ENCODE assay signal across 17 cellular contexts in the genomic region with DNA sequence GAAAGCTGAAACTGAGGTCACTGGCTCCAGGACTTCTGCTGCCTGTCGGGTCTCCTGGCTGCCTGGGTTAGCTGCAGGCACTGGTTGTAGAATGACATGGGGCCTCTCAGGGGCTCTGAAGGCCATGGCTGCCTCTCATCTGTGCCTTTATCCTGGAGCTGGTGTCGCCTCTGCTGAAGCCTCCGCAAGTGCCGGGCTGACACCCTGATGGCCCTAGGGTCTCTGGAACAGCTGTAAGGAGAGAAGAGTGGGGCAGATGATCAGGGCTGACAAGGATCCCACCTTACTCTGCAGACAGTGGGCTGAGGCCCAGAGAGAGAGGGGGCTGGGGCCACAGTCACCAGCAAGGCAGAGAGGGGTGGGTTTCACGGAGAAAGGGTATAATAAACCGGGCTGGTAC. TPM values are rescaled to one million over a fixed set of nuclear protein-coding genes. Genes with fewer than 3 reads are reported as not detected.
DNase-seq lines count a peak whose midpoint lies in the region; TF ChIP-seq lines count a peak whose summit lies in the region.
"Had no signal": no experiment of that assay in that cellular context is flagged by ENCODE, and none has a peak within 500 bp of the region (broad histone marks: within the 10 kb centered on the region; RNA-seq: fewer than 3 reads in every experiment).

No MANE protein-coding gene starts in this region.

- H2AFZ ChIP-seq in mammary epithelial cell (ENCODE audit: low read depth, low read length) (no peak overlapping the region), trophoblast cell (ENCODE audit: insufficient read depth, low read length, poor library complexity) (no peak overlapping the region)

- no peak overlapping the region for H4K91ac ChIP-seq in trophoblast cell (ENCODE audit: low read depth, low read length)

- H3K4me3 Mint-ChIP-seq in MCF 10A (ENCODE audit: unreplicated experiment) (no peak overlapping the region), nephron progenitor cell (no peak overlapping the region)
- H3K4me3 Mint-ChIP-seq: CD4-positive, CD25-positive, alpha-beta regulatory T cell had no signal

- no peak overlapping the region for H4K8ac ChIP-seq in trophoblast cell (ENCODE audit: low read depth, low read length)

- H3K27me3 ChIP-seq in mammary epithelial cell (ENCODE audit: insufficient read depth, low read length) (no peaks in the 10 kb centered on the region), trophoblast cell (ENCODE audit: insufficient read depth, low read length) (no peaks in the 10 kb centered on the region)
- H3K27me3 ChIP-seq: BE2C had no signal

- H2BK12ac ChIP-seq in trophoblast cell (ENCODE audit: low read length) = no peak overlapping the region

- H3K4ac ChIP-seq in trophoblast cell (ENCODE audit: low read depth, low read length) = no peak overlapping the region

- dilution Hi-C loops in mammary epithelial cell (cut with HindIII; ENCODE audit: low sequenced_read_pairs) = no loop called here

- H4K20me1 ChIP-seq in mammary epithelial cell (ENCODE audit: insufficient read depth, low read length) = no peaks in the 10 kb centered on the region

- in situ Hi-C loops in mammary epithelial cell (cut with MboI; ENCODE audit: low sequenced_read_pairs in 2 of 2) = no loop called here

- no peak overlapping the region for H2BK120ac ChIP-seq in trophoblast cell (ENCODE audit: insufficient read depth, low read length, poor library complexity)

- H3K4me2 ChIP-seq in mammary epithelial cell (ENCODE audit: insufficient read depth, low read depth, low read length) (no peak overlapping the region), trophoblast cell (ENCODE audit: low read length) (no peak overlapping the region)

- intact Hi-C loops in MCF 10A (cut with micrococcal nuclease) = no loop called here
- intact Hi-C loops in mammary epithelial cell (cut with micrococcal nuclease) = no loop called here
- intact Hi-C loops in posterior vena cava (cut with DNase I) = no loop called here

- no peak overlapping the region for H2BK5ac ChIP-seq in trophoblast cell (ENCODE audit: low read depth, low read length, poor library complexity)

- POLR2A ChIA-PET in MCF 10A (lab: Yijun Ruan, JAX) = interaction anchor here (0.6 to 0.9 kb wide), 2 partner anchors 52 to 436 kb away, joined by 3 read pairs; no protein-coding TSS in a partner anchor

- H3K9me3 ChIP-seq in mammary epithelial cell (replicated peaks; ENCODE audit: insufficient read depth, low read length) (no peaks in the 10 kb centered on the region), trophoblast cell (ENCODE audit: insufficient read depth, low read depth, low read length) (no peaks in the 10 kb centered on the region)
- H3K9me3 ChIP-seq: BE2C, Caco-2 had no signal

- no peak overlapping the region for H2AK5ac ChIP-seq in trophoblast cell (ENCODE audit: low read length)

- DNase-seq in MCF 10A (ENCODE audit: unreplicated experiment) (no peak), mammary epithelial cell (no peak), AG08396 (ENCODE audit: low spot score) (peak; percentile 3), nephron progenitor cell (no peak), posterior vena cava (ENCODE audit: low spot score) (peak; percentile 43), trophoblast cell (no peak), EL (no peak), germinal center (ENCODE audit: low spot score) (no peak)
- DNase-seq: BE2C; C1 segment of cervical spinal cord; Caco-2; CD4-positive, CD25-positive, alpha-beta regulatory T cell; DMS153; DMS79; GF-D8; GOT3 had no signal

- CTCF ChIA-PET in MCF 10A (lab: Yijun Ruan, JAX) = no interaction called here
- CTCF ChIA-PET in mammary epithelial cell (lab: Charles Lee; ENCODE audit: low non-redundant PET) = no interaction called here

- no peak overlapping the region for H3K18ac ChIP-seq in trophoblast cell (ENCODE audit: low read length)

- no peak overlapping the region for H3K14ac ChIP-seq in trophoblast cell (ENCODE audit: low read length)

- H3K4me3 ChIP-seq in mammary epithelial cell (replicated peaks in 1 of 3; ENCODE audit: insufficient read depth in 1 of 3, low read depth in 2 of 3, low read length in 3 of 3) (no peak overlapping the region), trophoblast cell (ENCODE audit: low read depth, low read length) (no peak overlapping the region)

- no peaks in the 10 kb centered on the region for H3K36me3 ChIP-seq in mammary epithelial cell (ENCODE audit: insufficient read depth, low read length)
- no peaks in the 10 kb centered on the region for H3K36me3 ChIP-seq in trophoblast cell (ENCODE audit: control insufficient read depth in 1 of 2, insufficient read depth in 2 of 2, low read length in 2 of 2)
- H3K36me3 ChIP-seq: BE2C had no signal

- H3K4me1 ChIP-seq in mammary epithelial cell (ENCODE audit: insufficient read depth, low read length) (no peaks in the 10 kb centered on the region), trophoblast cell (ENCODE audit: control insufficient read depth in 1 of 2, insufficient read depth in 2 of 2, low read length in 2 of 2) (no peaks in the 10 kb centered on the region)
- H3K4me1 ChIP-seq: BE2C, Caco-2 had no signal

- no peak overlapping the region for H4K12ac ChIP-seq in trophoblast cell (ENCODE audit: low read depth, low read length)

- no peaks in the 10 kb centered on the region for H3K9me3 Mint-ChIP-seq in MCF 10A (ENCODE audit: unreplicated experiment)
- H3K9me3 Mint-ChIP-seq in nephron progenitor cell = no peaks in the 10 kb centered on the region
- H3K9me3 Mint-ChIP-seq: CD4-positive, CD25-positive, alpha-beta regulatory T cell had no signal

- 78% methylated on average over 6 of the region's 6 CpGs for WGBS in mammary epithelial cell (ENCODE audit: low coverage, missing lambda C conversion rate)
- WGBS in trophoblast cell (ENCODE audit: extremely low coverage, insufficient coverage, insufficient read length) = no CpG with 5 or more reads among the region's 6 CpGs

- no peaks in the 10 kb centered on the region for H3K36me3 Mint-ChIP-seq in MCF 10A (ENCODE audit: insufficient read depth, unreplicated experiment)
- peaks cover 4% of the 10 kb centered on the region for H3K36me3 Mint-ChIP-seq in nephron progenitor cell (ENCODE audit: low read depth)
- H3K36me3 Mint-ChIP-seq: CD4-positive, CD25-positive, alpha-beta regulatory T cell had no signal

- H3K27ac Mint-ChIP-seq in MCF 10A (ENCODE audit: low read depth, unreplicated experiment) (peak overlapping the region; percentile 52), nephron progenitor cell (peak overlapping the region; percentile 66)

- H3K4me1 Mint-ChIP-seq in MCF 10A (ENCODE audit: insufficient read depth, unreplicated experiment) (no peaks in the 10 kb centered on the region), nephron progenitor cell (peaks cover 30% of the 10 kb centered on the region)
- H3K4me1 Mint-ChIP-seq: CD4-positive, CD25-positive, alpha-beta regulatory T cell had no signal

- H3K9ac ChIP-seq in mammary epithelial cell (ENCODE audit: insufficient read depth, low read length) (no peak overlapping the region), trophoblast cell (ENCODE audit: low read length) (no peak overlapping the region)

- no peaks in the 10 kb centered on the region for H3K79me2 ChIP-seq in mammary epithelial cell (ENCODE audit: insufficient read depth, low read length)
- H3K79me2 ChIP-seq in trophoblast cell (ENCODE audit: control insufficient read depth, insufficient read depth, low read length, poor library complexity) = no peaks in the 10 kb centered on the region

- H3K79me1 ChIP-seq in trophoblast cell (ENCODE audit: low read length) = no peaks in the 10 kb centered on the region

- H3K27me3 Mint-ChIP-seq in MCF 10A (ENCODE audit: insufficient read depth, unreplicated experiment) = no peaks in the 10 kb centered on the region
- peaks cover 8% of the 10 kb centered on the region for H3K27me3 Mint-ChIP-seq in nephron progenitor cell (ENCODE audit: low read depth, poor library complexity)
- H3K27me3 Mint-ChIP-seq: CD4-positive, CD25-positive, alpha-beta regulatory T cell had no signal

- no peak overlapping the region for H3K23ac ChIP-seq in trophoblast cell (ENCODE audit: low read length)

- H3K27ac ChIP-seq in mammary epithelial cell (ENCODE audit: insufficient read depth, low read depth, low read length) = no peak overlapping the region
- H3K27ac ChIP-seq in trophoblast cell (ENCODE audit: low read depth, low read length) = no peak overlapping the region

- BruUV-seq in MCF 10A (replicated peaks; lab: Mats Ljungman, UMichigan) (no TSS peak), mammary epithelial cell (replicated peaks; lab: Mats Ljungman, UMichigan) (no TSS peak)

- no peak for TF ChIP-seq CTCF in MCF 10A (IDR thresholded peaks at IDR 0.05; ENCODE audit: unreplicated experiment)
- no peak for TF ChIP-seq CTCF in mammary epithelial cell (conservative IDR thresholded peaks at IDR 0.05 in 1 of 2, IDR thresholded peaks at IDR 0.05 in 1 of 2; ENCODE audit: extremely low read depth in 1 of 2, insufficient read depth in 1 of 2, low read depth in 1 of 2, low read length in 2 of 2)
- TF ChIP-seq CTCF in nephron progenitor cell (IDR thresholded peaks at IDR 0.05) = no peak

RNA-seq across cellular contexts. Expression of gene PLA2G3, which starts 4.6 kb away (rescaled TPM):
- total RNA-seq in MCF 10A (2022) = not detected in 2 replicates
- not detected for total RNA-seq in mammary epithelial cell
- polyA plus RNA-seq in mammary epithelial cell = not detected
- not detected for polyA minus RNA-seq in mammary epithelial cell
- total RNA-seq in posterior vena cava = not detected
- 0.22 and 0.25 TPM in 2 replicates for polyA plus RNA-seq in trophoblast cell (2013)
- total RNA-seq: A172; Caco-2; CD4-positive, CD25-positive, alpha-beta regulatory T cell had no signal
- polyA plus RNA-seq: CD4-positive, CD25-positive, alpha-beta regulatory T cell had no signal

RNA-seq across cellular contexts. Expression of gene INPP5J, which starts 12.9 kb away (rescaled TPM):
- total RNA-seq in MCF 10A (2022) (0.61 and 0.66 TPM in 2 replicates), mammary epithelial cell (1 to 10 TPM in 1 of 2 donors, under 1 TPM in 1; 0.50 to 2.7 TPM), posterior vena cava (under 1 TPM; 0.52 to 0.74 TPM)
- polyA plus RNA-seq in mammary epithelial cell = 0.37 TPM
- 2.4 TPM for polyA minus RNA-seq in mammary epithelial cell
- polyA plus RNA-seq in trophoblast cell (2013) = 2.3 and 2.4 TPM in 2 replicates
- total RNA-seq: CD4-positive, CD25-positive, alpha-beta regulatory T cell had no signal

RNA-seq across cellular contexts. Expression of gene RNF185, which starts 24.3 kb away (rescaled TPM):
- total RNA-seq in MCF 10A (2022) = 34.6 and 44.8 TPM in 2 replicates
- 10 to 100 TPM; 29.2 to 47.3 TPM for total RNA-seq in mammary epithelial cell
- polyA plus RNA-seq in mammary epithelial cell = 26.3 TPM
- 18.2 TPM for polyA minus RNA-seq in mammary epithelial cell
- total RNA-seq in posterior vena cava = 10 to 100 TPM; 31.7 to 33.7 TPM
- 31.7 and 33.1 TPM in 2 replicates for polyA plus RNA-seq in trophoblast cell (2013)

RNA-seq across cellular contexts. Expression of gene SELENOM, which starts 28.3 kb away (rescaled TPM):
- total RNA-seq in MCF 10A (2022) (44.9 and 88.7 TPM in 2 replicates), mammary epithelial cell (10 to 100 TPM; 24.6 to 38.7 TPM), posterior vena cava (100 to 1,000 TPM; 535 to 575 TPM)
- polyA plus RNA-seq in mammary epithelial cell = 21.8 TPM
- 4.7 TPM for polyA minus RNA-seq in mammary epithelial cell
- polyA plus RNA-seq in trophoblast cell (2013) = 70.7 and 77.0 TPM in 2 replicates

RNA-seq across cellular contexts. Expression of gene SMTN, which starts 54.6 kb away (rescaled TPM):
- total RNA-seq in MCF 10A (2022) (69.5 and 80.2 TPM in 2 replicates), mammary epithelial cell (100 to 1,000 TPM in 1 of 2 donors, 10 to 100 TPM in 1; 79.9 to 363 TPM), posterior vena cava (100 to 1,000 TPM; 511 to 666 TPM)
- 138 TPM for polyA plus RNA-seq in mammary epithelial cell
- 148 TPM for polyA minus RNA-seq in mammary epithelial cell
- polyA plus RNA-seq in trophoblast cell (2013) = 76.6 and 79.2 TPM in 2 replicates

Comparison
In these comparisons a context has a peak if more than half of its experiments do, and no peak if none do; other contexts are left out.
1. DNase-seq: peak in AG08396 (single experiment) and posterior vena cava (single experiment); none in MCF 10A (single experiment), mammary epithelial cell (single experiment), nephron progenitor cell (single experiment), trophoblast cell (0 of 2), EL (single experiment) and germinal center (single experiment).